ENCODE assay signal across 1 cellular context in genomic region chr9:85212887-85213286, GRCh38.
TF ChIP-seq lines count a peak whose summit lies in the region.

No MANE protein-coding gene starts in this region.

TF ChIP-seq in GM12878, 131 proteins besides CTCF, POLR2A, EP300 and RAD21 (continued from another document):
- TF ChIP-seq, protein P1, sequence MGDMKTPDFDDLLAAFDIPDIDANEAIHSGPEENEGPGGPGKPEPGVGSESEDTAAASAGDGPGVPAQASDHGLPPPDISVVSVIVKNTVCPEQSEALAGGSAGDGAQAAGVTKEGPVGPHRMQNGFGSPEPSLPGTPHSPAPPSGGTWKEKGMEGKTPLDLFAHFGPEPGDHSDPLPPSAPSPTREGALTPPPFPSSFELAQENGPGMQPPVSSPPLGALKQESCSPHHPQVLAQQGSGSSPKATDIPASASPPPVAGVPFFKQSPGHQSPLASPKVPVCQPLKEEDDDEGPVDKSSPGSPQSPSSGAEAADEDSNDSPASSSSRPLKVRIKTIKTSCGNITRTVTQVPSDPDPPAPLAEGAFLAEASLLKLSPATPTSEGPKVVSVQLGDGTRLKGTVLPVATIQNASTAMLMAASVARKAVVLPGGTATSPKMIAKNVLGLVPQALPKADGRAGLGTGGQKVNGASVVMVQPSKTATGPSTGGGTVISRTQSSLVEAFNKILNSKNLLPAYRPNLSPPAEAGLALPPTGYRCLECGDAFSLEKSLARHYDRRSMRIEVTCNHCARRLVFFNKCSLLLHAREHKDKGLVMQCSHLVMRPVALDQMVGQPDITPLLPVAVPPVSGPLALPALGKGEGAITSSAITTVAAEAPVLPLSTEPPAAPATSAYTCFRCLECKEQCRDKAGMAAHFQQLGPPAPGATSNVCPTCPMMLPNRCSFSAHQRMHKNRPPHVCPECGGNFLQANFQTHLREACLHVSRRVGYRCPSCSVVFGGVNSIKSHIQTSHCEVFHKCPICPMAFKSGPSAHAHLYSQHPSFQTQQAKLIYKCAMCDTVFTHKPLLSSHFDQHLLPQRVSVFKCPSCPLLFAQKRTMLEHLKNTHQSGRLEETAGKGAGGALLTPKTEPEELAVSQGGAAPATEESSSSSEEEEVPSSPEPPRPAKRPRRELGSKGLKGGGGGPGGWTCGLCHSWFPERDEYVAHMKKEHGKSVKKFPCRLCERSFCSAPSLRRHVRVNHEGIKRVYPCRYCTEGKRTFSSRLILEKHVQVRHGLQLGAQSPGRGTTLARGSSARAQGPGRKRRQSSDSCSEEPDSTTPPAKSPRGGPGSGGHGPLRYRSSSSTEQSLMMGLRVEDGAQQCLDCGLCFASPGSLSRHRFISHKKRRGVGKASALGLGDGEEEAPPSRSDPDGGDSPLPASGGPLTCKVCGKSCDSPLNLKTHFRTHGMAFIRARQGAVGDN (IDR thresholded peaks at IDR 0.05), result no peak
- TF ChIP-seq PAX8 (IDR thresholded peaks at IDR 0.05) (no peak), KLF5 (IDR thresholded peaks at IDR 0.05; ENCODE audit: partially characterized antibody) (no peak), STAT1 (conservative IDR thresholded peaks at IDR 0.05) (no peak), RUNX3 (IDR thresholded peaks at IDR 0.05; ENCODE audit: low read length) (peak; percentile 50), SP1 (IDR thresholded peaks at IDR 0.05; ENCODE audit: low read depth, low read length) (no peak), IRF4 (IDR thresholded peaks at IDR 0.05; ENCODE audit: low read depth, low read length) (no peak), ZNF384 (IDR thresholded peaks at IDR 0.05; ENCODE audit: borderline replicate concordance, low read depth, low read length) (no peak), TBL1XR1 (IDR thresholded peaks at IDR 0.05; ENCODE audit: low read depth, low read length) (no peak), PAX5 (IDR thresholded peaks at IDR 0.05; ENCODE audit: borderline replicate concordance, low read depth, low read length) (no peak), MTA3 (IDR thresholded peaks at IDR 0.05; ENCODE audit: borderline replicate concordance, low read length) (no peak), SPI1 (IDR thresholded peaks at IDR 0.05; ENCODE audit: borderline replicate concordance, insufficient read depth, low read depth, low read length) (no peak), STAT3 (IDR thresholded peaks at IDR 0.05; ENCODE audit: low read depth, low read length) (no peak), SUZ12 (IDR thresholded peaks at IDR 0.05; ENCODE audit: unreplicated experiment) (no peak), SMAD5 (IDR thresholded peaks at IDR 0.05; ENCODE audit: low read depth) (no peak), MYC (IDR thresholded peaks at IDR 0.05; ENCODE audit: insufficient read depth, insufficient read length, insufficient replicate concordance, low read length, severe bottlenecking) (no peak), BMI1 (IDR thresholded peaks at IDR 0.05; ENCODE audit: borderline replicate concordance) (0 out of 2 replicates have a peak, but pooled peaks have one; percentile 18), ZNF207 (IDR thresholded peaks at IDR 0.05; ENCODE audit: borderline replicate concordance) (no peak), MEF2B (IDR thresholded peaks at IDR 0.05; ENCODE audit: partially characterized antibody, poor library complexity, severe bottlenecking) (peak; percentile 46), SMARCA5 (IDR thresholded peaks at IDR 0.05) (no peak), NKRF (conservative IDR thresholded peaks at IDR 0.05) (no peak), USF1 (IDR thresholded peaks at IDR 0.05; ENCODE audit: borderline replicate concordance, extremely low read length, insufficient read depth, low read depth, low read length) (no peak), SREBF1 (IDR thresholded peaks at IDR 0.05; ENCODE audit: low read length) (no peak), PML (IDR thresholded peaks at IDR 0.05; ENCODE audit: low read length) (no peak)
- TF ChIP-seq, protein P2, sequence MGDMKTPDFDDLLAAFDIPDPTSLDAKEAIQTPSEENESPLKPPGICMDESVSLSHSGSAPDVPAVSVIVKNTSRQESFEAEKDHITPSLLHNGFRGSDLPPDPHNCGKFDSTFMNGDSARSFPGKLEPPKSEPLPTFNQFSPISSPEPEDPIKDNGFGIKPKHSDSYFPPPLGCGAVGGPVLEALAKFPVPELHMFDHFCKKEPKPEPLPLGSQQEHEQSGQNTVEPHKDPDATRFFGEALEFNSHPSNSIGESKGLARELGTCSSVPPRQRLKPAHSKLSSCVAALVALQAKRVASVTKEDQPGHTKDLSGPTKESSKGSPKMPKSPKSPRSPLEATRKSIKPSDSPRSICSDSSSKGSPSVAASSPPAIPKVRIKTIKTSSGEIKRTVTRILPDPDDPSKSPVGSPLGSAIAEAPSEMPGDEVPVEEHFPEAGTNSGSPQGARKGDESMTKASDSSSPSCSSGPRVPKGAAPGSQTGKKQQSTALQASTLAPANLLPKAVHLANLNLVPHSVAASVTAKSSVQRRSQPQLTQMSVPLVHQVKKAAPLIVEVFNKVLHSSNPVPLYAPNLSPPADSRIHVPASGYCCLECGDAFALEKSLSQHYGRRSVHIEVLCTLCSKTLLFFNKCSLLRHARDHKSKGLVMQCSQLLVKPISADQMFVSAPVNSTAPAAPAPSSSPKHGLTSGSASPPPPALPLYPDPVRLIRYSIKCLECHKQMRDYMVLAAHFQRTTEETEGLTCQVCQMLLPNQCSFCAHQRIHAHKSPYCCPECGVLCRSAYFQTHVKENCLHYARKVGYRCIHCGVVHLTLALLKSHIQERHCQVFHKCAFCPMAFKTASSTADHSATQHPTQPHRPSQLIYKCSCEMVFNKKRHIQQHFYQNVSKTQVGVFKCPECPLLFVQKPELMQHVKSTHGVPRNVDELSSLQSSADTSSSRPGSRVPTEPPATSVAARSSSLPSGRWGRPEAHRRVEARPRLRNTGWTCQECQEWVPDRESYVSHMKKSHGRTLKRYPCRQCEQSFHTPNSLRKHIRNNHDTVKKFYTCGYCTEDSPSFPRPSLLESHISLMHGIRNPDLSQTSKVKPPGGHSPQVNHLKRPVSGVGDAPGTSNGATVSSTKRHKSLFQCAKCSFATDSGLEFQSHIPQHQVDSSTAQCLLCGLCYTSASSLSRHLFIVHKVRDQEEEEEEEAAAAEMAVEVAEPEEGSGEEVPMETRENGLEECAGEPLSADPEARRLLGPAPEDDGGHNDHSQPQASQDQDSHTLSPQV (IDR thresholded peaks at IDR 0.05), result no peak
- TF ChIP-seq, protein P3, sequence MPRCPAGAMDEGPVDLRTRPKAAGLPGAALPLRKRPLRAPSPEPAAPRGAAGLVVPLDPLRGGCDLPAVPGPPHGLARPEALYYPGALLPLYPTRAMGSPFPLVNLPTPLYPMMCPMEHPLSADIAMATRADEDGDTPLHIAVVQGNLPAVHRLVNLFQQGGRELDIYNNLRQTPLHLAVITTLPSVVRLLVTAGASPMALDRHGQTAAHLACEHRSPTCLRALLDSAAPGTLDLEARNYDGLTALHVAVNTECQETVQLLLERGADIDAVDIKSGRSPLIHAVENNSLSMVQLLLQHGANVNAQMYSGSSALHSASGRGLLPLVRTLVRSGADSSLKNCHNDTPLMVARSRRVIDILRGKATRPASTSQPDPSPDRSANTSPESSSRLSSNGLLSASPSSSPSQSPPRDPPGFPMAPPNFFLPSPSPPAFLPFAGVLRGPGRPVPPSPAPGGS (IDR thresholded peaks at IDR 0.05; ENCODE audit: borderline replicate concordance, insufficient read depth, low read depth, low read length, poor library complexity, severe bottlenecking), result no peak
- TF ChIP-seq, protein P4, sequence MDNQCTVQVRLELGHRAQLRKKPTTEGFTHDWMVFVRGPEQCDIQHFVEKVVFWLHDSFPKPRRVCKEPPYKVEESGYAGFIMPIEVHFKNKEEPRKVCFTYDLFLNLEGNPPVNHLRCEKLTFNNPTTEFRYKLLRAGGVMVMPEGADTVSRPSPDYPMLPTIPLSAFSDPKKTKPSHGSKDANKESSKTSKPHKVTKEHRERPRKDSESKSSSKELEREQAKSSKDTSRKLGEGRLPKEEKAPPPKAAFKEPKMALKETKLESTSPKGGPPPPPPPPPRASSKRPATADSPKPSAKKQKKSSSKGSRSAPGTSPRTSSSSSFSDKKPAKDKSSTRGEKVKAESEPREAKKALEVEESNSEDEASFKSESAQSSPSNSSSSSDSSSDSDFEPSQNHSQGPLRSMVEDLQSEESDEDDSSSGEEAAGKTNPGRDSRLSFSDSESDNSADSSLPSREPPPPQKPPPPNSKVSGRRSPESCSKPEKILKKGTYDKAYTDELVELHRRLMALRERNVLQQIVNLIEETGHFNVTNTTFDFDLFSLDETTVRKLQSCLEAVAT (IDR thresholded peaks at IDR 0.05), result no peak
